In genomic region chr2:8841962-8842361, GRCh38 we compare ENCODE assay signal across 1 cellular context.
TF ChIP-seq lines count a peak whose summit lies in the region.

No MANE protein-coding gene starts in this region.

TF ChIP-seq in K562, 482 proteins besides CTCF, POLR2A, EP300 and RAD21 (continued from another document):
- TF ChIP-seq ZNF609 (CRISPR knock-in tag; IDR thresholded peaks at IDR 0.05; ENCODE audit: borderline replicate concordance) (no peak), ELK3 (CRISPR knock-in tag; IDR thresholded peaks at IDR 0.05) (no peak), FOS (IDR thresholded peaks at IDR 0.05; ENCODE audit: extremely low read depth, insufficient read length) (no peak), ZNF512 (tag; IDR thresholded peaks at IDR 0.05) (no peak), CBX2 (IDR thresholded peaks at IDR 0.05; ENCODE audit: insufficient read depth, low read length, poor library complexity, severe bottlenecking) (no peak), ZNF696 (CRISPR knock-in tag; conservative IDR thresholded peaks at IDR 0.05) (no peak), CREB1 (IDR thresholded peaks at IDR 0.05) (no peak), CREB1 (CRISPR knock-in tag; IDR thresholded peaks at IDR 0.05) (no peak), ID3 (CRISPR knock-in tag; IDR thresholded peaks at IDR 0.05) (no peak), ID3 (tag; IDR thresholded peaks at IDR 0.05) (no peak), ZNF561 (CRISPR knock-in tag; conservative IDR thresholded peaks at IDR 0.05) (no peak), ZNF699 (CRISPR knock-in tag; IDR thresholded peaks at IDR 0.05; ENCODE audit: insufficient replicate concordance) (no peak)
